In genomic region chr2:127887452-127888219, GRCh38 we compare ENCODE assay signal across 9 cellular contexts. TPM values are rescaled to one million over a fixed set of nuclear protein-coding genes. Genes with fewer than 3 reads are reported as not detected.
A peak's percentile ranks its signal among the peaks of the same experiment; 100 is the strongest.
DNase-seq lines count a peak whose midpoint lies in the region; ATAC-seq and TF ChIP-seq lines count a peak whose summit lies in the region.
"Had no signal": no experiment of that assay in that cellular context is flagged by ENCODE, and none has a peak within 500 bp of the region (broad histone marks: within the 10 kb centered on the region; RNA-seq: fewer than 3 reads in every experiment).

No MANE protein-coding gene starts in this region.

- H3K27ac ChIP-seq in SU-DHL-6 (ENCODE audit: low read depth, low read length), result no peak overlapping the region
- H3K27ac ChIP-seq in esophagus (ENCODE audit: low read depth in 2 of 2, low read length in 1 of 2), result peak overlapping the region; percentile 1 to 41
- peak overlapping the region; percentile 87 for H3K27ac ChIP-seq in psoas muscle

- H3K9me2 ChIP-seq in SU-DHL-6 (replicated peaks; ENCODE audit: insufficient read depth, low read length), result no peaks in the 10 kb centered on the region

- 30 to 36% methylated on average over 6 of the region's 6 CpGs for WGBS in esophagus, 2 donors
- WGBS in psoas muscle, 3 donors, result 19 to 28% (median 23%) methylated on average over 6 of the region's 6 CpGs

- H3K27me3 ChIP-seq in SU-DHL-6 (ENCODE audit: low read length), result no peaks in the 10 kb centered on the region
- H3K27me3 ChIP-seq in esophagus (ENCODE audit: control insufficient read depth in 1 of 2, insufficient read depth in 2 of 2, low read length in 2 of 2), result no peaks in the 10 kb centered on the region
- H3K27me3 ChIP-seq in psoas muscle (ENCODE audit: insufficient read depth in 3 of 3, low read length in 2 of 3), result no peaks in the 10 kb centered on the region

- TF ChIP-seq CTCF in SU-DHL-6 (IDR thresholded peaks at IDR 0.05; ENCODE audit: insufficient read depth, low read length, poor library complexity, severe bottlenecking), result no peak
- TF ChIP-seq CTCF in psoas muscle (IDR thresholded peaks at IDR 0.05), result no peak

- peak overlapping the region; percentile 52 for H3K4me2 ChIP-seq in SU-DHL-6 (ENCODE audit: low read depth, low read length, poor library complexity, severe bottlenecking)

- no peaks in the 10 kb centered on the region; the same call in 1 of the 2 replicates for H3F3A ChIP-seq in SU-DHL-6 (ENCODE audit: insufficient read depth)

- H3K79me2 ChIP-seq in SU-DHL-6 (ENCODE audit: insufficient read depth, low read length), result peaks cover 21% of the 10 kb centered on the region

- H3K9ac ChIP-seq in SU-DHL-6 (ENCODE audit: low read length), result peak overlapping the region; percentile 60

- H4K20me1 ChIP-seq in SU-DHL-6 (ENCODE audit: low read depth, low read length), result no peaks in the 10 kb centered on the region

- H3K36me3 ChIP-seq in SU-DHL-6 (ENCODE audit: low read length) (peaks cover 5% of the 10 kb centered on the region; the same call in 1 of the 2 replicates), esophagus (ENCODE audit: control insufficient read depth in 2 of 2, insufficient read depth in 2 of 2, low read length in 1 of 2) (no peaks in the 10 kb centered on the region), psoas muscle (ENCODE audit: insufficient read depth in 1 of 2, low read depth in 1 of 2) (peaks cover 0 to 18% of the 10 kb centered on the region in 2 donors)

- no peak overlapping the region for H2AFZ ChIP-seq in SU-DHL-6 (ENCODE audit: low read depth, low read length, severe bottlenecking)

- H3K4me3 ChIP-seq in GM08714 (ENCODE audit: low read length) (peak overlapping the region; percentile 44; the same call in 1 of the 2 replicates), SU-DHL-6 (ENCODE audit: insufficient read depth, low read length, poor library complexity, severe bottlenecking) (peak overlapping the region; percentile 36), esophagus (ENCODE audit: low read depth in 1 of 2, low read length in 2 of 2) (peak overlapping the region in 1 of 2 donors; percentile 18), psoas muscle (peak overlapping the region; percentile 78)

- no peak for ATAC-seq in psoas muscle
- ATAC-seq in HG03280 (IDR thresholded peaks at IDR 0.05; ENCODE audit: unreplicated experiment), result no peak

- intact Hi-C loops in psoas muscle (cut with DNase I), result loop anchor here (10.0 kb wide), 2 partner anchors 137 to 207 kb away; partner anchors contain the start of genes SAP130 (in 1 of the 2) and UGGT1 (in 1 of the 2)

- DNase-seq in psoas muscle (no peak), SW 1271 (lab: John Stamatoyannopoulos, UW) (no peak), NCI-H2227 treated with DMSO at 0.1 percent for 48 hours (lab: John Stamatoyannopoulos, UW) (no peak), NCI-H1930 (lab: John Stamatoyannopoulos, UW) (no peak)
- DNase-seq: occipital lobe had no signal

- H3K4me1 ChIP-seq in esophagus (ENCODE audit: control insufficient read depth in 2 of 2, insufficient read depth in 2 of 2, low read length in 1 of 2) (peaks cover 0 to 4% of the 10 kb centered on the region in 2 donors), psoas muscle (peaks cover 22% of the 10 kb centered on the region)

- H3K9me3 ChIP-seq in SU-DHL-6 (ENCODE audit: insufficient read depth, low read length) (no peaks in the 10 kb centered on the region), esophagus (ENCODE audit: control insufficient read depth in 2 of 2, insufficient read depth in 1 of 2, low read depth in 1 of 2, low read length in 1 of 2) (no peaks in the 10 kb centered on the region), psoas muscle (no peaks in the 10 kb centered on the region)

RNA-seq across cellular contexts. Expression of gene AMMECR1L, which starts 1.9 kb away (rescaled TPM):
- polyA plus RNA-seq in esophagus (1 to 10 TPM; 5.4 to 5.8 TPM), psoas muscle (10 to 100 TPM in 1 of 3 donors, 1 to 10 TPM in 2; 6.2 to 14.8 (median 8.3) TPM)
- total RNA-seq in psoas muscle, result 10 to 100 TPM in 3 of 4 donors, 1 to 10 TPM in 1; 6.7 to 14.7 (median 12.4) TPM

RNA-seq across cellular contexts. Expression of gene POLR2D, which starts 29.7 kb away (rescaled TPM):
- 10 to 100 TPM in 1 of 2 donors, 1 to 10 TPM in 1; 6.8 to 10.2 TPM for polyA plus RNA-seq in esophagus
- 10 to 100 TPM; 33.6 to 49.8 (median 48.4) TPM for total RNA-seq in psoas muscle
- polyA plus RNA-seq in psoas muscle, result 10 to 100 TPM; 22.2 to 63.0 (median 48.0) TPM
